In genomic region chr6:136607932-136608772, GRCh38 we compare ENCODE assay signal across 1 cellular context.
TF ChIP-seq lines count a peak whose summit lies in the region.

No MANE protein-coding gene starts in this region.

TF ChIP-seq in Ishikawa, 13 proteins besides CTCF, POLR2A, EP300 and RAD21 (continued from another document):
- TF ChIP-seq FOXM1 (IDR thresholded peaks at IDR 0.05; ENCODE audit: borderline replicate concordance, low read depth): no peak
- TF ChIP-seq CEBPB (IDR thresholded peaks at IDR 0.05): no peak
- TF ChIP-seq ZBTB7A (IDR thresholded peaks at IDR 0.05; ENCODE audit: low read depth): no peak
